Comparison of ENCODE assay signal across 22 cellular contexts in the genomic region with DNA sequence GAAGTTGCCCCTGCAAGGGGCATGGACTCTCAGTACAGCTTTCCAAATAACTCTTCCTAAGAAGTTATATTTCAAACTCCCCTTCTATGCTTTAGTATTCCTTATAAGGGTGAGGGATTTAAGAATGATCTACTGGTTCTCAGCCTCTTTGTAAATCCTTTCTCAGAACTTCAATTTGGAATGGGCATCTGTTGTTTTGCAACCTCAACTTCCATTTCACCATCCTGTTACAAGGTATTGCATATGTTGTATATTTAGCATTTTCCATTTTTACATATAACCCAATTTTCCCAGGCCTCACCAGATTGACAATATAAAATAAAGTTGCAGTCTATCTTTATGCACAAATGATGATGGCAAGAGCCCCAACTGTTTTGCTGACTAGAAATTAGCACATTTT.
"Had no signal": no experiment of that assay in that cellular context is flagged by ENCODE, and none has a peak within 500 bp of the region (broad histone marks: within the 10 kb centered on the region; RNA-seq: fewer than 3 reads in every experiment).

No MANE protein-coding gene starts in this region.

- H3K27ac ChIP-seq: epithelial cell of prostate, gastrocnemius medialis, suprapubic skin, tibial artery, upper lobe of right lung had no signal

- H3K36me3 Mint-ChIP-seq: mesothelial cell of epicardium had no signal

- H3K9me3 ChIP-seq: esophagus squamous epithelium, gastrocnemius medialis, right atrium auricular region, suprapubic skin, tibial artery, upper lobe of right lung had no signal

- H3K9me3 Mint-ChIP-seq: activated T-cell treated with anti-CD3 and anti-CD28 coated beads, Interleukin-2, amount 50 U/mL, for 4 hours had no signal

- H3K4me3 Mint-ChIP-seq: activated T-cell treated with anti-CD3 and anti-CD28 coated beads, Interleukin-2, amount 50 U/mL, for 4 hours; mesothelial cell of epicardium had no signal

- ATAC-seq: activated naive CD4-positive, alpha-beta T cell treated with anti-CD3 and anti-CD28 coated beads, Interleukin-2, amount 50 U/mL, for 72 hours; activated T-cell treated with anti-CD3 and anti-CD28 coated beads, Interleukin-2, amount 50 U/mL, for 4 hours; gastrocnemius medialis; naive thymus-derived CD4-positive, alpha-beta T cell; upper lobe of right lung had no signal

- H3K4me3 ChIP-seq: esophagus squamous epithelium, gastrocnemius medialis, right atrium auricular region, suprapubic skin, tibial artery, upper lobe of right lung had no signal

- DNase-seq: activated CD4-positive, alpha-beta T cell treated with anti-CD3 and anti-CD28 coated beads for 4 hours; activated CD4-positive, alpha-beta T cell treated with anti-CD3 and anti-CD28 coated beads, Interleukin-2, amount 50 U/mL, for 4 hours; activated naive CD4-positive, alpha-beta T cell; activated T-cell treated with anti-CD3 and anti-CD28 coated beads, Interleukin-2, amount 50 U/mL, for 4 hours; anterior cingulate cortex; dermis blood vessel endothelial cell; effector CD4-positive, alpha-beta T cell; esophagus squamous epithelium; gastrocnemius medialis; glutamatergic neuron; islet precursor cell; naive thymus-derived CD4-positive, alpha-beta T cell; stimulated activated CD4-positive, alpha-beta T cell treated with anti-CD3 and anti-CD28 coated beads, Interleukin-15, amount 100 ng/mL, for 24 hours; stimulated activated CD4-positive, alpha-beta T cell treated with anti-CD3 and anti-CD28 coated beads, Interleukin-2, amount 100 ng/mL, for 24 hours; stimulated activated naive CD4-positive, alpha-beta T cell; tibial artery; upper lobe of right lung had no signal

- H3K27me3 ChIP-seq: esophagus squamous epithelium, gastrocnemius medialis, right atrium auricular region, suprapubic skin, tibial artery, upper lobe of right lung had no signal

- H3K27ac Mint-ChIP-seq: activated naive CD4-positive, alpha-beta T cell treated with anti-CD3 and anti-CD28 coated beads, Interleukin-2, amount 50 U/mL, for 72 hours; mesothelial cell of epicardium had no signal

- H3K27me3 Mint-ChIP-seq: naive thymus-derived CD4-positive, alpha-beta T cell had no signal

- H3K36me3 ChIP-seq: gastrocnemius medialis, suprapubic skin had no signal
